ENCODE assay signal across 1 cellular context in the genomic region with DNA sequence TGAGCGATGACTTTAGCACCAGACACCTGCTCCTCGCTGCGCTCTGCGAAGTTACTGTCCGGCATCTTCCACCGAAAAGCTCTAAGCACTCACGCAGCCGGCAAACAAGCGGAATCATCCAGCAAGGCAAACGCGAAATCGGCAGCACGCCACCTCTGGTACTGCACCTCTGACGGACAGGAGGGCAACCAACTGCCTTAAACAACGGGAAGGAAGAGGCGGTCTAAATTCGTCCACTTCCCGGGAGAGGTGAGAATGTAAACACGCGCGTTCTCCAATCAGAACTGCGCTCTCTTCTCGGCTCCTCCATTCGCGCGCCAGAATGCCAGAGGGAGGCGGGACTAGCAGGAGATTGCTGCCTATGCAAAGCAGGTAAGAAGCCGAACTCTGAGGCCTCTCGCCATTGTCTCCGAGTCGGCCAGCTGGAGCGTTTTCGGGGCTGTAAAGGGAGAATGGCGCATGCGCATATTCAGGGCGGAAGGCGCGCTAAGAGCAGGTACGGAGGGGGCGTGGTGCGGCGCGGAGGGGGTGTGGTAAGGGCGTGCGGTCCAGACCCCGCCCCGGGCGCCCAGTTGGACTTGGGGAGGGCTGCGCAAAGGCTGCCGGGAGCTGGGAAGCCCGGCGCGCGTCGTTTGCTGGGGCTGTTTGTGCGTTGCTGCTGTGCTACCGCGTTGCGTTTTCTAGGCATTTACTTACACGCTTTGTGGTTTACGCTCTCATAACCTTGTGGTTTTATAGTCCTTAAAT.
TF ChIP-seq lines count a peak whose summit lies in the region.

A gene with protein sequence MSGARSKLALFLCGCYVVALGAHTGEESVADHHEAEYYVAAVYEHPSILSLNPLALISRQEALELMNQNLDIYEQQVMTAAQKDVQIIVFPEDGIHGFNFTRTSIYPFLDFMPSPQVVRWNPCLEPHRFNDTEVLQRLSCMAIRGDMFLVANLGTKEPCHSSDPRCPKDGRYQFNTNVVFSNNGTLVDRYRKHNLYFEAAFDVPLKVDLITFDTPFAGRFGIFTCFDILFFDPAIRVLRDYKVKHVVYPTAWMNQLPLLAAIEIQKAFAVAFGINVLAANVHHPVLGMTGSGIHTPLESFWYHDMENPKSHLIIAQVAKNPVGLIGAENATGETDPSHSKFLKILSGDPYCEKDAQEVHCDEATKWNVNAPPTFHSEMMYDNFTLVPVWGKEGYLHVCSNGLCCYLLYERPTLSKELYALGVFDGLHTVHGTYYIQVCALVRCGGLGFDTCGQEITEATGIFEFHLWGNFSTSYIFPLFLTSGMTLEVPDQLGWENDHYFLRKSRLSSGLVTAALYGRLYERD (plus strand): TSS at position 347 of the 747 bp plus-strand sequence. CDS start 33,695 bp downstream, outside the sequence.
Gene HACL1, minus strand, starts transcription at position 171 of the 747 bp plus-strand sequence. Its CDS starts 106 bp downstream, at position 65.

TF ChIP-seq in HepG2, 621 proteins besides CTCF, POLR2A, EP300 and RAD21 (continued from another document and continues in another):
- TF ChIP-seq ZNF790 (CRISPR knock-in tag; IDR thresholded peaks at IDR 0.05; ENCODE audit: borderline replicate concordance) (no peak), PHF20 (CRISPR knock-in tag; IDR thresholded peaks at IDR 0.05) (peak; percentile 81), ZNF280D (CRISPR knock-in tag; IDR thresholded peaks at IDR 0.05) (peak; percentile 40; the same call in 1 of the 2 replicates), ZNF350 (CRISPR knock-in tag; IDR thresholded peaks at IDR 0.05; ENCODE audit: borderline replicate concordance, low read depth) (peak; percentile 71; the same call in 1 of the 2 replicates), ZNF224 (CRISPR knock-in tag; IDR thresholded peaks at IDR 0.05) (no peak; the same call in 1 of the 2 replicates), BHLHE40 (IDR thresholded peaks at IDR 0.05; ENCODE audit: low read length) (peak; percentile 74), THYN1 (CRISPR knock-in tag; IDR thresholded peaks at IDR 0.05; ENCODE audit: borderline replicate concordance, low read depth) (no peak), CENPT (CRISPR knock-in tag; IDR thresholded peaks at IDR 0.05; ENCODE audit: low read depth) (0 out of 2 replicates have a peak, but pooled peaks have one; percentile 47), ZNF253 (CRISPR knock-in tag; IDR thresholded peaks at IDR 0.05; ENCODE audit: borderline replicate concordance) (0 out of 2 replicates have a peak, but pooled peaks have one; percentile 71), ZNF333 (CRISPR knock-in tag; IDR thresholded peaks at IDR 0.05; ENCODE audit: borderline replicate concordance) (0 out of 2 replicates have a peak, but pooled peaks have one; percentile 28), RARG (CRISPR knock-in tag; IDR thresholded peaks at IDR 0.05; ENCODE audit: low read depth) (peak; percentile 74; the same call in 1 of the 2 replicates), RBM39 (IDR thresholded peaks at IDR 0.05; ENCODE audit: low read depth, low read length, poor library complexity, severe bottlenecking) (peak; percentile 67), ZNF431 (CRISPR knock-in tag; IDR thresholded peaks at IDR 0.05; ENCODE audit: borderline replicate concordance, low read depth) (no peak; the same call in 1 of the 2 replicates), MAZ (IDR thresholded peaks at IDR 0.05; ENCODE audit: borderline replicate concordance, low read depth, low read length) (peak; percentile 29; the same call in 1 of the 2 replicates), MAZ (CRISPR knock-in tag; IDR thresholded peaks at IDR 0.05; ENCODE audit: low read depth) (peak; percentile 55), SALL2 (CRISPR knock-in tag; IDR thresholded peaks at IDR 0.05) (peak; percentile 19; the same call in 1 of the 2 replicates), KLF6 (CRISPR knock-in tag; IDR thresholded peaks at IDR 0.05) (peak; percentile 63; the same call in 1 of the 2 replicates), HOXD1 (CRISPR knock-in tag; IDR thresholded peaks at IDR 0.05) (peak; percentile 4; the same call in 1 of the 2 replicates), ZNF124 (CRISPR knock-in tag; IDR thresholded peaks at IDR 0.05) (no peak), GABPA (IDR thresholded peaks at IDR 0.05; ENCODE audit: low read depth, low read length) (peak; percentile 92), GABPA (CRISPR knock-in tag; IDR thresholded peaks at IDR 0.05; ENCODE audit: low read depth) (peak; percentile 98), ZNF30 (CRISPR knock-in tag; IDR thresholded peaks at IDR 0.05) (no peak), HNF1B (CRISPR knock-in tag; IDR thresholded peaks at IDR 0.05) (peak; percentile 63; the same call in 1 of the 2 replicates), ZNF432 (CRISPR knock-in tag; IDR thresholded peaks at IDR 0.05; ENCODE audit: borderline replicate concordance) (no peak), ZZZ3 (CRISPR knock-in tag; IDR thresholded peaks at IDR 0.05; ENCODE audit: borderline replicate concordance) (peak; percentile 56; the same call in 1 of the 2 replicates), TSC22D2 (CRISPR knock-in tag; IDR thresholded peaks at IDR 0.05; ENCODE audit: borderline replicate concordance) (no peak), HDAC1 (CRISPR knock-in tag; IDR thresholded peaks at IDR 0.05) (peak; percentile 87), ZMYM2 (CRISPR knock-in tag; IDR thresholded peaks at IDR 0.05) (no peak), ZNF7 (CRISPR knock-in tag; IDR thresholded peaks at IDR 0.05) (no peak)
- TF ChIP-seq, protein P1, sequence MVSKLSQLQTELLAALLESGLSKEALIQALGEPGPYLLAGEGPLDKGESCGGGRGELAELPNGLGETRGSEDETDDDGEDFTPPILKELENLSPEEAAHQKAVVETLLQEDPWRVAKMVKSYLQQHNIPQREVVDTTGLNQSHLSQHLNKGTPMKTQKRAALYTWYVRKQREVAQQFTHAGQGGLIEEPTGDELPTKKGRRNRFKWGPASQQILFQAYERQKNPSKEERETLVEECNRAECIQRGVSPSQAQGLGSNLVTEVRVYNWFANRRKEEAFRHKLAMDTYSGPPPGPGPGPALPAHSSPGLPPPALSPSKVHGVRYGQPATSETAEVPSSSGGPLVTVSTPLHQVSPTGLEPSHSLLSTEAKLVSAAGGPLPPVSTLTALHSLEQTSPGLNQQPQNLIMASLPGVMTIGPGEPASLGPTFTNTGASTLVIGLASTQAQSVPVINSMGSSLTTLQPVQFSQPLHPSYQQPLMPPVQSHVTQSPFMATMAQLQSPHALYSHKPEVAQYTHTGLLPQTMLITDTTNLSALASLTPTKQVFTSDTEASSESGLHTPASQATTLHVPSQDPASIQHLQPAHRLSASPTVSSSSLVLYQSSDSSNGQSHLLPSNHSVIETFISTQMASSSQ (IDR thresholded peaks at IDR 0.05; ENCODE audit: low read depth), result no peak
- TF ChIP-seq, protein P1 (CRISPR knock-in tag; IDR thresholded peaks at IDR 0.05; ENCODE audit: borderline replicate concordance), result peak; percentile 54; the same call in 1 of the 2 replicates
- TF ChIP-seq, protein P2, sequence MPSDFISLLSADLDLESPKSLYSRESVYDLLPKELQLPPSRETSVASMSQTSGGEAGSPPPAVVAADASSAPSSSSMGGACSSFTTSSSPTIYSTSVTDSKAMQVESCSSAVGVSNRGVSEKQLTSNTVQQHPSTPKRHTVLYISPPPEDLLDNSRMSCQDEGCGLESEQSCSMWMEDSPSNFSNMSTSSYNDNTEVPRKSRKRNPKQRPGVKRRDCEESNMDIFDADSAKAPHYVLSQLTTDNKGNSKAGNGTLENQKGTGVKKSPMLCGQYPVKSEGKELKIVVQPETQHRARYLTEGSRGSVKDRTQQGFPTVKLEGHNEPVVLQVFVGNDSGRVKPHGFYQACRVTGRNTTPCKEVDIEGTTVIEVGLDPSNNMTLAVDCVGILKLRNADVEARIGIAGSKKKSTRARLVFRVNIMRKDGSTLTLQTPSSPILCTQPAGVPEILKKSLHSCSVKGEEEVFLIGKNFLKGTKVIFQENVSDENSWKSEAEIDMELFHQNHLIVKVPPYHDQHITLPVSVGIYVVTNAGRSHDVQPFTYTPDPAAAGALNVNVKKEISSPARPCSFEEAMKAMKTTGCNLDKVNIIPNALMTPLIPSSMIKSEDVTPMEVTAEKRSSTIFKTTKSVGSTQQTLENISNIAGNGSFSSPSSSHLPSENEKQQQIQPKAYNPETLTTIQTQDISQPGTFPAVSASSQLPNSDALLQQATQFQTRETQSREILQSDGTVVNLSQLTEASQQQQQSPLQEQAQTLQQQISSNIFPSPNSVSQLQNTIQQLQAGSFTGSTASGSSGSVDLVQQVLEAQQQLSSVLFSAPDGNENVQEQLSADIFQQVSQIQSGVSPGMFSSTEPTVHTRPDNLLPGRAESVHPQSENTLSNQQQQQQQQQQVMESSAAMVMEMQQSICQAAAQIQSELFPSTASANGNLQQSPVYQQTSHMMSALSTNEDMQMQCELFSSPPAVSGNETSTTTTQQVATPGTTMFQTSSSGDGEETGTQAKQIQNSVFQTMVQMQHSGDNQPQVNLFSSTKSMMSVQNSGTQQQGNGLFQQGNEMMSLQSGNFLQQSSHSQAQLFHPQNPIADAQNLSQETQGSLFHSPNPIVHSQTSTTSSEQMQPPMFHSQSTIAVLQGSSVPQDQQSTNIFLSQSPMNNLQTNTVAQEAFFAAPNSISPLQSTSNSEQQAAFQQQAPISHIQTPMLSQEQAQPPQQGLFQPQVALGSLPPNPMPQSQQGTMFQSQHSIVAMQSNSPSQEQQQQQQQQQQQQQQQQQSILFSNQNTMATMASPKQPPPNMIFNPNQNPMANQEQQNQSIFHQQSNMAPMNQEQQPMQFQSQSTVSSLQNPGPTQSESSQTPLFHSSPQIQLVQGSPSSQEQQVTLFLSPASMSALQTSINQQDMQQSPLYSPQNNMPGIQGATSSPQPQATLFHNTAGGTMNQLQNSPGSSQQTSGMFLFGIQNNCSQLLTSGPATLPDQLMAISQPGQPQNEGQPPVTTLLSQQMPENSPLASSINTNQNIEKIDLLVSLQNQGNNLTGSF (CRISPR knock-in tag; IDR thresholded peaks at IDR 0.05), result no peak
- TF ChIP-seq, protein P3, sequence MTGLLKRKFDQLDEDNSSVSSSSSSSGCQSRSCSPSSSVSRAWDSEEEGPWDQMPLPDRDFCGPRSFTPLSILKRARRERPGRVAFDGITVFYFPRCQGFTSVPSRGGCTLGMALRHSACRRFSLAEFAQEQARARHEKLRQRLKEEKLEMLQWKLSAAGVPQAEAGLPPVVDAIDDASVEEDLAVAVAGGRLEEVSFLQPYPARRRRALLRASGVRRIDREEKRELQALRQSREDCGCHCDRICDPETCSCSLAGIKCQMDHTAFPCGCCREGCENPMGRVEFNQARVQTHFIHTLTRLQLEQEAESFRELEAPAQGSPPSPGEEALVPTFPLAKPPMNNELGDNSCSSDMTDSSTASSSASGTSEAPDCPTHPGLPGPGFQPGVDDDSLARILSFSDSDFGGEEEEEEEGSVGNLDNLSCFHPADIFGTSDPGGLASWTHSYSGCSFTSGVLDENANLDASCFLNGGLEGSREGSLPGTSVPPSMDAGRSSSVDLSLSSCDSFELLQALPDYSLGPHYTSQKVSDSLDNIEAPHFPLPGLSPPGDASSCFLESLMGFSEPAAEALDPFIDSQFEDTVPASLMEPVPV (CRISPR knock-in tag; IDR thresholded peaks at IDR 0.05), result peak; percentile 90
- TF ChIP-seq, protein P4, sequence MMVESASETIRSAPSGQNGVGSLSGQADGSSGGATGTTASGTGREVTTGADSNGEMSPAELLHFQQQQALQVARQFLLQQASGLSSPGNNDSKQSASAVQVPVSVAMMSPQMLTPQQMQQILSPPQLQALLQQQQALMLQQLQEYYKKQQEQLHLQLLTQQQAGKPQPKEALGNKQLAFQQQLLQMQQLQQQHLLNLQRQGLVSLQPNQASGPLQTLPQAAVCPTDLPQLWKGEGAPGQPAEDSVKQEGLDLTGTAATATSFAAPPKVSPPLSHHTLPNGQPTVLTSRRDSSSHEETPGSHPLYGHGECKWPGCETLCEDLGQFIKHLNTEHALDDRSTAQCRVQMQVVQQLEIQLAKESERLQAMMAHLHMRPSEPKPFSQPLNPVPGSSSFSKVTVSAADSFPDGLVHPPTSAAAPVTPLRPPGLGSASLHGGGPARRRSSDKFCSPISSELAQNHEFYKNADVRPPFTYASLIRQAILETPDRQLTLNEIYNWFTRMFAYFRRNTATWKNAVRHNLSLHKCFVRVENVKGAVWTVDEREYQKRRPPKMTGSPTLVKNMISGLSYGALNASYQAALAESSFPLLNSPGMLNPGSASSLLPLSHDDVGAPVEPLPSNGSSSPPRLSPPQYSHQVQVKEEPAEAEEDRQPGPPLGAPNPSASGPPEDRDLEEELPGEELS (CRISPR knock-in tag; IDR thresholded peaks at IDR 0.05), result peak; percentile 10; the same call in 1 of the 2 replicates
